In the genomic region with DNA sequence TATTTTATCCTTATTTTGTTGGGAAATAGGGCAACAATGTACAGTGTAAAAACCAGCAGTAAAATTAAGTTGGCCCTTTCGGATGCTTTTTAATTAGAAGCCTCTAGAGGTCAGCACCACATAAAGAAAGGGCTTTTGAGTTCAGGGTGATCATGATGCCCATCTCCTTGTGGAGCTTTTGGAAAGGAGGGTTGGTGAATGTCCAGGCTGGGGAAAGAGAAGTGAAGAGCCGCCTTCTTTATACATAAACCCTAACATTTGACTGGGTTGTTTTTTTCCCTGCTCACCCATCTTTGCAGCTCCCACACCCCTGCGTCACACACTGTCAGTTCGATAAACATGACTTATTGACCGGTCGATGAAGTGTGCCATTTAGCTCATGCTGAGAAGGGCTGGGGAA, we compare ENCODE assay signal across 8 cellular contexts. TPM values are rescaled to one million over a fixed set of nuclear protein-coding genes. Genes with fewer than 3 reads are reported as not detected.
DNase-seq lines count a peak whose midpoint lies in the region; ATAC-seq, FAIRE-seq and TF ChIP-seq lines count a peak whose summit lies in the region.

No MANE protein-coding gene starts in this region.

- no peak for ATAC-seq in natural killer cell treated with Interleukin-12 subunit alpha and Interleukin-12 subunit beta and Interleukin-15 and Interleukin-18, amount 100 ng/mL, for 72 hours

- H3K9me3 Mint-ChIP-seq in natural killer cell treated with Interleukin-12 subunit alpha and Interleukin-12 subunit beta and Interleukin-15 and Interleukin-18, amount 100 ng/mL, for 72 hours, result no peaks in the 10 kb centered on the region

- no peaks in the 10 kb centered on the region for H3K36me3 Mint-ChIP-seq in natural killer cell treated with Interleukin-12 subunit alpha and Interleukin-12 subunit beta and Interleukin-15 and Interleukin-18, amount 100 ng/mL, for 72 hours

- TF ChIP-seq POLR2A in erythroblast (IDR thresholded peaks at IDR 0.05; ENCODE audit: low read length), result no peak

- DNase-seq in NAMALWA (ENCODE audit: low spot score) (peak; percentile 78), SK-N-DZ (ENCODE audit: low spot score) (peak; percentile 43), erythroblast (lab: John Stamatoyannopoulos, UW) (peak; percentile 45 to 61), activated T-cell treated with anti-CD3 and anti-CD28 coated beads for 4 hours (no peak)
- DNase-seq in natural killer cell treated with Interleukin-12 subunit alpha and Interleukin-12 subunit beta and Interleukin-15 and Interleukin-18, amount 100 ng/mL, for 72 hours (ENCODE audit: low spot score), result no peak
- no peak for DNase-seq in stimulated activated CD4-positive, alpha-beta T cell treated with anti-CD3 and anti-CD28 coated beads, Interleukin-15, amount 100 ng/mL, for 24 hours

- H3K27ac Mint-ChIP-seq in natural killer cell treated with Interleukin-12 subunit alpha and Interleukin-12 subunit beta and Interleukin-15 and Interleukin-18, amount 100 ng/mL, for 72 hours, result peak overlapping the region; percentile 94 to 99

- H3K4me1 Mint-ChIP-seq in natural killer cell treated with Interleukin-12 subunit alpha and Interleukin-12 subunit beta and Interleukin-15 and Interleukin-18, amount 100 ng/mL, for 72 hours (ENCODE audit: low read depth in 2 of 2), result peaks cover 44 to 50% of the 10 kb centered on the region in 2 donors

- TF ChIP-seq CTCF in GM12873 (IDR thresholded peaks at IDR 0.05; ENCODE audit: insufficient read depth, low read depth, low read length, missing control alignments), result peak; percentile 62

- peak; percentile 68 for FAIRE-seq in A204.1 (lab: Jason Lieb, UNC)

- no peaks in the 10 kb centered on the region for H3K27me3 Mint-ChIP-seq in natural killer cell treated with Interleukin-12 subunit alpha and Interleukin-12 subunit beta and Interleukin-15 and Interleukin-18, amount 100 ng/mL, for 72 hours

- H3K4me3 Mint-ChIP-seq in natural killer cell treated with Interleukin-12 subunit alpha and Interleukin-12 subunit beta and Interleukin-15 and Interleukin-18, amount 100 ng/mL, for 72 hours, result peak overlapping the region; percentile 49

RNA-seq across cellular contexts. Expression of a gene that starts 29.8 kb away (rescaled TPM):
- 21.0 and 26.3 TPM in 2 replicates for polyA plus RNA-seq in SK-N-DZ (2014; cell fraction: cytosol; rRNA removed)
- 26.4 and 27.1 TPM in 2 replicates for polyA plus RNA-seq in SK-N-DZ (2014; cell fraction: nucleus; rRNA removed)
- total RNA-seq in natural killer cell treated with Interleukin-12 subunit alpha and Interleukin-12 subunit beta and Interleukin-15 and Interleukin-18, amount 100 ng/mL, for 72 hours, result 10 to 100 TPM in 1 of 2 donors, 1 to 10 TPM in 1; 3.6 to 10.2 TPM

Comparison
In these comparisons a context has a peak if more than half of its experiments do, and no peak if none do; other contexts are left out.
1. DNase-seq: peak in NAMALWA (single experiment), SK-N-DZ (single experiment) and erythroblast (2 of 2); none in natural killer cell treated with Interleukin-12 subunit alpha and Interleukin-12 subunit beta and Interleukin-15 and Interleukin-18, amount 100 ng/mL, for 72 hours (single experiment), stimulated activated CD4-positive, alpha-beta T cell treated with anti-CD3 and anti-CD28 coated beads, Interleukin-15, amount 100 ng/mL, for 24 hours (single experiment) and activated T-cell treated with anti-CD3 and anti-CD28 coated beads for 4 hours (single experiment).